ENCODE assay signal across 21 cellular contexts in genomic region chr12:130119241-130119861, GRCh38. TPM values are rescaled to one million over a fixed set of nuclear protein-coding genes. Genes with fewer than 3 reads are reported as not detected.
"Had no signal": no experiment of that assay in that cellular context is flagged by ENCODE, and none has a peak within 500 bp of the region (broad histone marks: within the 10 kb centered on the region; RNA-seq: fewer than 3 reads in every experiment).

No MANE protein-coding gene starts in this region.

- ATAC-seq: sciatic nerve had no signal

- H3K4me1 ChIP-seq: breast epithelium, parathyroid adenoma had no signal

- H3K4me3 ChIP-seq: coronary artery, smooth muscle cell, tibial nerve had no signal

- DNase-seq: activated CD4-positive, alpha-beta memory T cell treated with anti-CD3 and anti-CD28 coated beads for 36 hours; activated CD4-positive, alpha-beta T cell treated with anti-CD3 and anti-CD28 coated beads for 1 hour; activated naive CD4-positive, alpha-beta T cell treated with anti-CD3 and anti-CD28 coated beads for 36 hours; activated naive CD8-positive, alpha-beta T cell treated with anti-CD3 and anti-CD28 coated beads, Interleukin-2, amount 10 ng/mL, durations not matched to agents 7 days and 5 days; activated T-cell treated with anti-CD3 and anti-CD28 coated beads, Interleukin-2, amount 50 U/mL, for 48 hours; amniotic stem cell; endodermal cell; foreskin melanocyte; hippocampal formation; left cardiac atrium; midbrain; stimulated activated CD4-positive, alpha-beta T cell treated with anti-CD3 and anti-CD28 coated beads, Interleukin-4, amount 100 ng/mL, for 24 hours; T-helper 1 cell had no signal

- H3K9me3 ChIP-seq: breast epithelium had no signal

- H3K36me3 ChIP-seq: breast epithelium, tibial nerve had no signal

- H3K9ac ChIP-seq: parathyroid adenoma had no signal

- H3K4me2 ChIP-seq: smooth muscle cell had no signal

- H3K27ac ChIP-seq: coronary artery, parathyroid adenoma, tibial nerve had no signal

- H2AFZ ChIP-seq: parathyroid adenoma had no signal

- H3K27me3 ChIP-seq: breast epithelium, tibial nerve had no signal

RNA-seq across cellular contexts. Expression of gene FZD10, which starts 42.9 kb away (rescaled TPM):
- total RNA-seq: activated CD4-positive, alpha-beta memory T cell treated with anti-CD3 and anti-CD28 coated beads for 36 hours; activated naive CD4-positive, alpha-beta T cell treated with anti-CD3 and anti-CD28 coated beads for 36 hours; activated naive CD8-positive, alpha-beta T cell treated with anti-CD3 and anti-CD28 coated beads, Interleukin-2, amount 10 ng/mL, durations not matched to agents 7 days and 5 days; liver; natural killer cell treated with Interleukin-12 subunit alpha and Interleukin-12 subunit beta and Interleukin-15 and Interleukin-18, amount 100 ng/mL, for 72 hours had no signal
